ENCODE assay signal across 34 cellular contexts in the genomic region with DNA sequence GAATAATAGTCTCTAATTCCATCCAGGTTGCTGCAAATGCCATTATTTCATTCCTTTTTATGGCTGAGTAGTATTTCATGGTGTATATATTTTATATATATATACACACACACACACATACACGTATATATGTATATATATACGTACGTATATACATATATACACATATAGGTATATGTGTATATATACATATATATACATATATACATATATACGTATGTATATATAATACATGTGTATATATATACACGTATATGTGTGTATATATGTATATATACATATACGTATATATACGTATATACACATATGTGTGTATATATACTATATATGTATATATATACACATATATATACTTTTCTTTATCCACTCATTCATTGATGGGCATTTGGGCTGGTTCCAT. TPM values are rescaled to one million over a fixed set of nuclear protein-coding genes. Genes with fewer than 3 reads are reported as not detected.
"Had no signal": no experiment of that assay in that cellular context is flagged by ENCODE, and none has a peak within 500 bp of the region (broad histone marks: within the 10 kb centered on the region; RNA-seq: fewer than 3 reads in every experiment).

No MANE protein-coding gene starts in this region.

- H3K36me3 Mint-ChIP-seq: activated naive CD4-positive, alpha-beta T cell treated with anti-CD3 and anti-CD28 coated beads, Interleukin-2, amount 10 ng/mL, durations not matched to agents 7 days and 5 days; activated naive CD4-positive, alpha-beta T cell treated with anti-CD3 and anti-CD28 coated beads, Interleukin-2, amount 50 U/mL, for 72 hours; activated naive CD8-positive, alpha-beta T cell treated with anti-CD3 and anti-CD28 coated beads, Interleukin-2, amount 10 ng/mL, durations not matched to agents 7 days and 5 days; brain; WTC11 had no signal

- H3K9me3 ChIP-seq: ascending aorta, esophagus muscularis mucosa had no signal

- H3K27me3 ChIP-seq: ascending aorta, breast epithelium, cardiac muscle cell, esophagus muscularis mucosa, foreskin keratinocyte had no signal

- H3K9me3 Mint-ChIP-seq: activated CD4-positive, alpha-beta memory T cell treated with anti-CD3 and anti-CD28 coated beads, Interleukin-2, amount 10 ng/mL, durations not matched to agents 7 days and 5 days; activated CD4-positive, alpha-beta T cell treated with anti-CD3 and anti-CD28 coated beads, Interleukin-2, amount 10 ng/mL, durations not matched to agents 7 days and 5 days; activated naive CD4-positive, alpha-beta T cell treated with anti-CD3 and anti-CD28 coated beads, Interleukin-2, amount 10 ng/mL, durations not matched to agents 7 days and 5 days; activated naive CD4-positive, alpha-beta T cell treated with anti-CD3 and anti-CD28 coated beads, Interleukin-2, amount 50 U/mL, for 72 hours; activated naive CD8-positive, alpha-beta T cell treated with anti-CD3 and anti-CD28 coated beads, Interleukin-2, amount 10 ng/mL, durations not matched to agents 7 days and 5 days; activated T-cell treated with anti-CD3 and anti-CD28 coated beads, Interleukin-2, amount 50 U/mL, for 24 hours; activated T-cell treated with anti-CD3 and anti-CD28 coated beads, Interleukin-2, amount 50 U/mL, for 72 hours; brain; WTC11 had no signal

- H3K36me3 ChIP-seq: ascending aorta, breast epithelium, cardiac muscle cell, esophagus muscularis mucosa had no signal

- H3K27ac Mint-ChIP-seq: activated CD4-positive, alpha-beta memory T cell treated with anti-CD3 and anti-CD28 coated beads, Interleukin-2, amount 10 ng/mL, durations not matched to agents 7 days and 5 days; activated CD4-positive, alpha-beta T cell treated with anti-CD3 and anti-CD28 coated beads, Interleukin-2, amount 10 ng/mL, durations not matched to agents 7 days and 5 days; activated naive CD4-positive, alpha-beta T cell treated with anti-CD3 and anti-CD28 coated beads, Interleukin-2, amount 50 U/mL, for 72 hours; activated naive CD8-positive, alpha-beta T cell treated with anti-CD3 and anti-CD28 coated beads, Interleukin-2, amount 10 ng/mL, durations not matched to agents 7 days and 5 days; activated T-cell treated with anti-CD3 and anti-CD28 coated beads, Interleukin-2, amount 50 U/mL, for 24 hours; activated T-cell treated with anti-CD3 and anti-CD28 coated beads, Interleukin-2, amount 50 U/mL, for 72 hours; brain; dendritic cell treated with granulocyte-macrophage colony-stimulating factor and Interleukin-4, amounts not matched to agents 40 ng/mL and 50 ng/mL, for 4 days; endodermal cell; WTC11 had no signal

- H3K4me3 Mint-ChIP-seq: activated CD4-positive, alpha-beta memory T cell treated with anti-CD3 and anti-CD28 coated beads, Interleukin-2, amount 10 ng/mL, durations not matched to agents 7 days and 5 days; activated CD4-positive, alpha-beta T cell treated with anti-CD3 and anti-CD28 coated beads, Interleukin-2, amount 10 ng/mL, durations not matched to agents 7 days and 5 days; activated naive CD4-positive, alpha-beta T cell treated with anti-CD3 and anti-CD28 coated beads, Interleukin-2, amount 10 ng/mL, durations not matched to agents 7 days and 5 days; activated naive CD8-positive, alpha-beta T cell treated with anti-CD3 and anti-CD28 coated beads, Interleukin-2, amount 10 ng/mL, durations not matched to agents 7 days and 5 days; activated T-cell treated with anti-CD3 and anti-CD28 coated beads, Interleukin-2, amount 50 U/mL, for 24 hours; activated T-cell treated with anti-CD3 and anti-CD28 coated beads, Interleukin-2, amount 50 U/mL, for 72 hours; brain; dendritic cell treated with granulocyte-macrophage colony-stimulating factor and Interleukin-4, amounts not matched to agents 40 ng/mL and 50 ng/mL, for 4 days; endodermal cell; WTC11 had no signal

- FAIRE-seq: TTC549 had no signal

- H3K27me3 Mint-ChIP-seq: activated CD4-positive, alpha-beta memory T cell treated with anti-CD3 and anti-CD28 coated beads, Interleukin-2, amount 10 ng/mL, durations not matched to agents 7 days and 5 days; activated CD4-positive, alpha-beta T cell treated with anti-CD3 and anti-CD28 coated beads, Interleukin-2, amount 10 ng/mL, durations not matched to agents 7 days and 5 days; activated naive CD4-positive, alpha-beta T cell treated with anti-CD3 and anti-CD28 coated beads, Interleukin-2, amount 10 ng/mL, durations not matched to agents 7 days and 5 days; activated T-cell treated with anti-CD3 and anti-CD28 coated beads, Interleukin-2, amount 50 U/mL, for 24 hours; dendritic cell treated with granulocyte-macrophage colony-stimulating factor and Interleukin-4, amounts not matched to agents 40 ng/mL and 50 ng/mL, for 4 days had no signal

- H3K27ac ChIP-seq: ascending aorta, breast epithelium, cardiac muscle cell, coronary artery, dorsolateral prefrontal cortex, esophagus muscularis mucosa, foreskin keratinocyte, VCaP had no signal

- H3K4me3 ChIP-seq: ascending aorta, breast epithelium, cardiac muscle cell, coronary artery, dorsolateral prefrontal cortex, esophagus muscularis mucosa had no signal

- H3K4me1 Mint-ChIP-seq: activated CD4-positive, alpha-beta memory T cell treated with anti-CD3 and anti-CD28 coated beads, Interleukin-2, amount 10 ng/mL, durations not matched to agents 7 days and 5 days; activated CD4-positive, alpha-beta T cell treated with anti-CD3 and anti-CD28 coated beads, Interleukin-2, amount 10 ng/mL, durations not matched to agents 7 days and 5 days; activated naive CD4-positive, alpha-beta T cell treated with anti-CD3 and anti-CD28 coated beads, Interleukin-2, amount 10 ng/mL, durations not matched to agents 7 days and 5 days; activated naive CD8-positive, alpha-beta T cell treated with anti-CD3 and anti-CD28 coated beads, Interleukin-2, amount 10 ng/mL, durations not matched to agents 7 days and 5 days; brain had no signal

- DNase-seq: activated CD4-positive, alpha-beta memory T cell treated with anti-CD3 and anti-CD28 coated beads, Interleukin-2, amount 10 ng/mL, durations not matched to agents 7 days and 5 days; activated CD4-positive, alpha-beta T cell treated with anti-CD3 and anti-CD28 coated beads for 1 hour; activated CD4-positive, alpha-beta T cell treated with anti-CD3 and anti-CD28 coated beads for 4 hours; activated CD4-positive, alpha-beta T cell treated with anti-CD3 and anti-CD28 coated beads, Interleukin-2, amount 10 ng/mL, durations not matched to agents 7 days and 5 days; activated CD4-positive, alpha-beta T cell treated with anti-CD3 and anti-CD28 coated beads, Interleukin-2, amount 50 U/mL, for 4 hours; activated CD8-positive, alpha-beta memory T cell treated with anti-CD3 and anti-CD28 coated beads, Interleukin-2, amount 50 U/mL, for 48 hours; activated gamma-delta T cell; activated naive CD4-positive, alpha-beta T cell; activated naive CD4-positive, alpha-beta T cell treated with anti-CD3 and anti-CD28 coated beads, Interleukin-2, amount 10 ng/mL, durations not matched to agents 7 days and 5 days; activated naive CD8-positive, alpha-beta T cell treated with anti-CD3 and anti-CD28 coated beads, Interleukin-2, amount 10 ng/mL, durations not matched to agents 7 days and 5 days; activated T-cell treated with anti-CD3 and anti-CD28 coated beads for 4 hours; activated T-cell treated with anti-CD3 and anti-CD28 coated beads, Interleukin-2, amount 50 U/mL, for 24 hours; activated T-cell treated with anti-CD3 and anti-CD28 coated beads, Interleukin-2, amount 50 U/mL, for 72 hours; central memory CD4-positive, alpha-beta T cell; cerebellar nuclear complex; dorsolateral prefrontal cortex; effector memory CD4-positive, alpha-beta T cell; endodermal cell; erythroblast; foreskin keratinocyte; head of caudate nucleus; T-helper 2 cell had no signal

- H3K4me1 ChIP-seq: ascending aorta, breast epithelium, esophagus muscularis mucosa, foreskin keratinocyte had no signal

RNA-seq across cellular contexts. Expression of gene STRIT1, which starts 13.7 kb away (rescaled TPM):
- total RNA-seq: activated CD4-positive, alpha-beta memory T cell treated with anti-CD3 and anti-CD28 coated beads, Interleukin-2, amount 10 ng/mL, durations not matched to agents 7 days and 5 days; activated CD4-positive, alpha-beta T cell treated with anti-CD3 and anti-CD28 coated beads, Interleukin-2, amount 10 ng/mL, durations not matched to agents 7 days and 5 days; activated naive CD4-positive, alpha-beta T cell treated with anti-CD3 and anti-CD28 coated beads, Interleukin-2, amount 50 U/mL, for 72 hours; activated naive CD8-positive, alpha-beta T cell treated with anti-CD3 and anti-CD28 coated beads, Interleukin-2, amount 10 ng/mL, durations not matched to agents 7 days and 5 days; activated T-cell treated with anti-CD3 and anti-CD28 coated beads, Interleukin-2, amount 50 U/mL, for 72 hours; ascending aorta; cardiac muscle cell; dorsolateral prefrontal cortex; endodermal cell; esophagus muscularis mucosa; foreskin keratinocyte; T-helper 1 cell treated with Interleukin-12 subunit alpha and Interleukin-12 subunit beta and Interleukin-4 antibody, amounts not matched to agents 30 ng/mL and 1 ng/mL, for 36 hours had no signal
- polyA plus RNA-seq: cardiac muscle cell, foreskin keratinocyte had no signal
